Comparison of ENCODE assay signal across 1 cellular context in genomic region chr1:180909005-180909414, GRCh38.
TF ChIP-seq lines count a peak whose summit lies in the region.

No MANE protein-coding gene starts in this region.

TF ChIP-seq in GM12878, 131 proteins besides CTCF, POLR2A, EP300 and RAD21 (continued from another document):
- TF ChIP-seq REST (IDR thresholded peaks at IDR 0.05; ENCODE audit: low read depth, low read length), result no peak
- peak; percentile 74 to 89 for TF ChIP-seq IKZF2 (IDR thresholded peaks at IDR 0.05)
- TF ChIP-seq JUNB (IDR thresholded peaks at IDR 0.05), result no peak
- no peak for TF ChIP-seq ZBTB4 (CRISPR knock-in tag; IDR thresholded peaks at IDR 0.05)
- peak; percentile 77 for TF ChIP-seq RELB (IDR thresholded peaks at IDR 0.05; ENCODE audit: low read depth)
- no peak for TF ChIP-seq ETV6 (conservative IDR thresholded peaks at IDR 0.05 in 1 of 2, IDR thresholded peaks at IDR 0.05 in 1 of 2; ENCODE audit: borderline replicate concordance in 1 of 2, low read depth in 1 of 2)
- no peak for TF ChIP-seq KAT2A (conservative IDR thresholded peaks at IDR 0.05; ENCODE audit: control insufficient read depth, low read depth, low read length)
- no peak for TF ChIP-seq TAF1 (IDR thresholded peaks at IDR 0.05; ENCODE audit: borderline replicate concordance, low read depth, low read length)
- peak; percentile 61; the same call in 1 of the 2 replicates for TF ChIP-seq ATF7 (IDR thresholded peaks at IDR 0.05; ENCODE audit: low read depth)
- TF ChIP-seq MTA2 (IDR thresholded peaks at IDR 0.05; ENCODE audit: low read depth), result peak; percentile 86
- TF ChIP-seq CHD2 (IDR thresholded peaks at IDR 0.05; ENCODE audit: borderline replicate concordance, low read depth, low read length), result peak; percentile 62; the same call in 1 of the 2 replicates
- TF ChIP-seq SRF (IDR thresholded peaks at IDR 0.05; ENCODE audit: low read depth in 2 of 2, low read length in 2 of 2), result no peak
- peak; percentile 45; the same call in 1 of the 2 replicates for TF ChIP-seq BMI1 (IDR thresholded peaks at IDR 0.05; ENCODE audit: borderline replicate concordance)
- TF ChIP-seq ZNF622 (IDR thresholded peaks at IDR 0.05), result no peak
- no peak for TF ChIP-seq EED (IDR thresholded peaks at IDR 0.05; ENCODE audit: low read depth)
- TF ChIP-seq MYB (IDR thresholded peaks at IDR 0.05; ENCODE audit: borderline replicate concordance, low read depth, low read length), result peak; percentile 50; the same call in 1 of the 2 replicates
- TF ChIP-seq CEBPB (IDR thresholded peaks at IDR 0.05; ENCODE audit: borderline replicate concordance in 1 of 2, low read depth in 2 of 2, low read length in 2 of 2), result no peak
- no peak for TF ChIP-seq ATF3 (IDR thresholded peaks at IDR 0.05; ENCODE audit: borderline replicate concordance, extremely low read depth, low read depth, low read length)
- TF ChIP-seq SPI1 (IDR thresholded peaks at IDR 0.05; ENCODE audit: borderline replicate concordance, insufficient read depth, low read depth, low read length), result peak; percentile 86
- no peak for TF ChIP-seq RELA (IDR thresholded peaks at IDR 0.05; ENCODE audit: borderline replicate concordance, partially characterized antibody)
- TF ChIP-seq BCLAF1 (IDR thresholded peaks at IDR 0.05), result no peak
- 0 out of 2 replicates have a peak, but pooled peaks have one; percentile 7 for TF ChIP-seq BACH1 (IDR thresholded peaks at IDR 0.05; ENCODE audit: borderline replicate concordance)
- peak; percentile 73; the same call in 1 of the 2 replicates for TF ChIP-seq GATAD2B (conservative IDR thresholded peaks at IDR 0.05; ENCODE audit: low read depth)
- peak; percentile 87 for TF ChIP-seq IKZF1 (conservative IDR thresholded peaks at IDR 0.05)
- no peak for TF ChIP-seq RBBP5 (conservative IDR thresholded peaks at IDR 0.05)
- peak; percentile 94 for TF ChIP-seq DPF2 (IDR thresholded peaks at IDR 0.05)
- TF ChIP-seq CUX1 (IDR thresholded peaks at IDR 0.05; ENCODE audit: insufficient replicate concordance, low read depth, low read length), result no peak
- peak; percentile 76 for TF ChIP-seq MLLT1 (IDR thresholded peaks at IDR 0.05)
- TF ChIP-seq ZNF217 (IDR thresholded peaks at IDR 0.05), result no peak
- TF ChIP-seq SUPT20H (IDR thresholded peaks at IDR 0.05; ENCODE audit: borderline replicate concordance, control insufficient read depth, low read depth, low read length), result no peak
- peak; percentile 89 for TF ChIP-seq HDGF (IDR thresholded peaks at IDR 0.05)
- no peak for TF ChIP-seq CBFB (IDR thresholded peaks at IDR 0.05; ENCODE audit: low read depth)
- no peak for TF ChIP-seq TARDBP (IDR thresholded peaks at IDR 0.05; ENCODE audit: borderline replicate concordance)
- no peak for TF ChIP-seq KDM1A (IDR thresholded peaks at IDR 0.05; ENCODE audit: borderline replicate concordance)
- no peak for TF ChIP-seq IRF4 (IDR thresholded peaks at IDR 0.05; ENCODE audit: low read depth, low read length)
- TF ChIP-seq NR2C2 (IDR thresholded peaks at IDR 0.05; ENCODE audit: borderline replicate concordance, control insufficient read depth, insufficient read length, low read depth), result no peak
- TF ChIP-seq ZBTB33 (IDR thresholded peaks at IDR 0.05), result no peak
- TF ChIP-seq CHD1 (IDR thresholded peaks at IDR 0.05; ENCODE audit: low read depth, low read length), result no peak
- TF ChIP-seq MEF2B (IDR thresholded peaks at IDR 0.05; ENCODE audit: partially characterized antibody, poor library complexity, severe bottlenecking), result peak; percentile 42
